Comparison of ENCODE assay signal across 1 cellular context in the genomic region with DNA sequence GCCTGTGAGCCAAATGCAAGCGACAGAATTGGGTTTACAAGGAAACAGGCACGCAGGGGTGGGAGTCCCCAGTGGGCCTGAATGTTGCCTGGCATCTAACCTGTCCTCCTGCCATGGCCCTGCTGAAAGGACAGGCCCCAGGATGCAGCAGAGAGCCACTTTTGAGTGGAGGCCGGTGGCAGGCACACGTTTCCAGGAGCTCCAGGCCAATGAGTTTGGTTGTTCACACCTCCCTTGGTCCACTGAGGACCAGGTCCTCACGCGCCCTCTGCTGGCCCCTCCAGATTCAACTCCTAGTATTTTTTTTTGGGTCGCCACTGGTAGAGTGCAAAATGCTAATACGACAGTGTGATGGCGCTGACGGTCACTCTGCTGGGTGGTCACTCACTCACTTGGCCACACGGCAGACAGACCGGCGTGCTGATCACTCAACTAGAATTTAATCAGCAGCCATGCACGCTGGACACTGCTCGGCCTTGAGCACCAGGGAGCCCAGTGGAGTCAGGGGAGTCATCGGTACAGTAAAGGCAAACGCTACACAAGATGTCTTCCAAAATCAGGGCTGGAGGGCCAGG.
TF ChIP-seq lines count a peak whose summit lies in the region.

No MANE protein-coding gene starts in this region.

TF ChIP-seq in GM23338, 12 proteins besides CTCF, POLR2A, EP300 and RAD21 (continued from another document):
- TF ChIP-seq, protein P1, sequence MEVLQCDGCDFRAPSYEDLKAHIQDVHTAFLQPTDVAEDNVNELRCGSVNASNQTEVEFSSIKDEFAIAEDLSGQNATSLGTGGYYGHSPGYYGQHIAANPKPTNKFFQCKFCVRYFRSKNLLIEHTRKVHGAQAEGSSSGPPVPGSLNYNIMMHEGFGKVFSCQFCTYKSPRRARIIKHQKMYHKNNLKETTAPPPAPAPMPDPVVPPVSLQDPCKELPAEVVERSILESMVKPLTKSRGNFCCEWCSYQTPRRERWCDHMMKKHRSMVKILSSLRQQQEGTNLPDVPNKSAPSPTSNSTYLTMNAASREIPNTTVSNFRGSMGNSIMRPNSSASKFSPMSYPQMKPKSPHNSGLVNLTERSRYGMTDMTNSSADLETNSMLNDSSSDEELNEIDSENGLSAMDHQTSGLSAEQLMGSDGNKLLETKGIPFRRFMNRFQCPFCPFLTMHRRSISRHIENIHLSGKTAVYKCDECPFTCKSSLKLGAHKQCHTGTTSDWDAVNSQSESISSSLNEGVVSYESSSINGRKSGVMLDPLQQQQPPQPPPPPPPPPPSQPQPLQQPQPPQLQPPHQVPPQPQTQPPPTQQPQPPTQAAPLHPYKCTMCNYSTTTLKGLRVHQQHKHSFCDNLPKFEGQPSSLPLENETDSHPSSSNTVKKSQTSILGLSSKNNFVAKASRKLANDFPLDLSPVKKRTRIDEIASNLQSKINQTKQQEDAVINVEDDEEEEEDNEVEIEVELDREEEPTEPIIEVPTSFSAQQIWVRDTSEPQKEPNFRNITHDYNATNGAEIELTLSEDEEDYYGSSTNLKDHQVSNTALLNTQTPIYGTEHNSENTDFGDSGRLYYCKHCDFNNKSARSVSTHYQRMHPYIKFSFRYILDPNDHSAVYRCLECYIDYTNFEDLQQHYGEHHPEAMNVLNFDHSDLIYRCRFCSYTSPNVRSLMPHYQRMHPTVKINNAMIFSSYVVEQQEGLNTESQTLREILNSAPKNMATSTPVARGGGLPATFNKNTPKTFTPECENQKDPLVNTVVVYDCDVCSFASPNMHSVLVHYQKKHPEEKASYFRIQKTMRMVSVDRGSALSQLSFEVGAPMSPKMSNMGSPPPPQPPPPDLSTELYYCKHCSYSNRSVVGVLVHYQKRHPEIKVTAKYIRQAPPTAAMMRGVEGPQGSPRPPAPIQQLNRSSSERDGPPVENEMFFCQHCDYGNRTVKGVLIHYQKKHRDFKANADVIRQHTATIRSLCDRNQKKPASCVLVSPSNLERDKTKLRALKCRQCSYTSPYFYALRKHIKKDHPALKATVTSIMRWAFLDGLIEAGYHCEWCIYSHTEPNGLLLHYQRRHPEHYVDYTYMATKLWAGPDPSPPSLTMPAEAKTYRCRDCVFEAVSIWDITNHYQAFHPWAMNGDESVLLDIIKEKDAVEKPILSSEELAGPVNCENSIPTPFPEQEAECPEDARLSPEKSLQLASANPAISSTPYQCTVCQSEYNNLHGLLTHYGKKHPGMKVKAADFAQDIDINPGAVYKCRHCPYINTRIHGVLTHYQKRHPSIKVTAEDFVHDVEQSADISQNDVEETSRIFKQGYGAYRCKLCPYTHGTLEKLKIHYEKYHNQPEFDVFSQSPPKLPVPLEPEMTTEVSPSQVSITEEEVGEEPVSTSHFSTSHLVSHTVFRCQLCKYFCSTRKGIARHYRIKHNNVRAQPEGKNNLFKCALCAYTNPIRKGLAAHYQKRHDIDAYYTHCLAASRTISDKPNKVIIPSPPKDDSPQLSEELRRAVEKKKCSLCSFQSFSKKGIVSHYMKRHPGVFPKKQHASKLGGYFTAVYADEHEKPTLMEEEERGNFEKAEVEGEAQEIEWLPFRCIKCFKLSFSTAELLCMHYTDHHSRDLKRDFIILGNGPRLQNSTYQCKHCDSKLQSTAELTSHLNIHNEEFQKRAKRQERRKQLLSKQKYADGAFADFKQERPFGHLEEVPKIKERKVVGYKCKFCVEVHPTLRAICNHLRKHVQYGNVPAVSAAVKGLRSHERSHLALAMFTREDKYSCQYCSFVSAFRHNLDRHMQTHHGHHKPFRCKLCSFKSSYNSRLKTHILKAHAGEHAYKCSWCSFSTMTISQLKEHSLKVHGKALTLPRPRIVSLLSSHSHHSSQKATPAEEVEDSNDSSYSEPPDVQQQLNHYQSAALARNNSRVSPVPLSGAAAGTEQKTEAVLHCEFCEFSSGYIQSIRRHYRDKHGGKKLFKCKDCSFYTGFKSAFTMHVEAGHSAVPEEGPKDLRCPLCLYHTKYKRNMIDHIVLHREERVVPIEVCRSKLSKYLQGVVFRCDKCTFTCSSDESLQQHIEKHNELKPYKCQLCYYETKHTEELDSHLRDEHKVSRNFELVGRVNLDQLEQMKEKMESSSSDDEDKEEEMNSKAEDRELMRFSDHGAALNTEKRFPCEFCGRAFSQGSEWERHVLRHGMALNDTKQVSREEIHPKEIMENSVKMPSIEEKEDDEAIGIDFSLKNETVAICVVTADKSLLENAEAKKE (CRISPR knock-in tag; IDR thresholded peaks at IDR 0.05), result peak; percentile 38; the same call in 1 of the 2 replicates
